15 cellular contexts compared by ENCODE assay signal in genomic region chr4:8215641-8216442, GRCh38. TPM values are rescaled to one million over a fixed set of nuclear protein-coding genes. Genes with fewer than 3 reads are reported as not detected.
DNase-seq lines count a peak whose midpoint lies in the region; ATAC-seq, FAIRE-seq and TF ChIP-seq lines count a peak whose summit lies in the region.
"Had no signal": no experiment of that assay in that cellular context is flagged by ENCODE, and none has a peak within 500 bp of the region (broad histone marks: within the 10 kb centered on the region; RNA-seq: fewer than 3 reads in every experiment).

No MANE protein-coding gene starts in this region.

- peaks cover 1% of the 10 kb centered on the region for H3K27me3 Mint-ChIP-seq in glutamatergic neuron (ENCODE audit: unreplicated experiment)
- H3K27me3 Mint-ChIP-seq: CD4-positive, alpha-beta T cell had no signal

- H3K4me1 ChIP-seq in HepG2 (ENCODE audit: insufficient read depth, low read length) (peaks cover 4% of the 10 kb centered on the region; the same call in 1 of the 2 replicates), right lobe of liver (peaks cover 0 to 15% (median 6%) of the 10 kb centered on the region in 4 donors), H1 (replicated peaks in 1 of 4; ENCODE audit: control insufficient read depth in 3 of 4, insufficient read depth in 4 of 4, low read length in 3 of 4) (peaks cover 0 to 8% (median 0%) of the 10 kb centered on the region in 4 experiments; a peak in 1 of 7 replicates), osteoblast (ENCODE audit: insufficient read depth, low read length) (peaks cover 12% of the 10 kb centered on the region)

- no peak for FAIRE-seq in HepG2 (lab: Jason Lieb, UNC)
- no peak for FAIRE-seq in H1 (lab: Jason Lieb, UNC)
- FAIRE-seq: GM12878 had no signal

- H4K91ac ChIP-seq in H1 (replicated peaks; ENCODE audit: insufficient read length, low read length) = no peak overlapping the region

- H2AFZ ChIP-seq in HepG2 (ENCODE audit: low read length) (no peak overlapping the region), H1 (ENCODE audit: low read length) (no peak overlapping the region), osteoblast (ENCODE audit: low read length) (no peak overlapping the region)

- no peak overlapping the region for H3K23ac ChIP-seq in H1 (ENCODE audit: insufficient read length)

- H4K20me1 ChIP-seq in HepG2 (ENCODE audit: insufficient read depth, low read length) = no peaks in the 10 kb centered on the region
- H4K20me1 ChIP-seq in H1 (replicated peaks in 1 of 2; ENCODE audit: control insufficient read depth in 1 of 2, insufficient read depth in 2 of 2, low read length in 2 of 2) = no peaks in the 10 kb centered on the region
- peaks cover 16% of the 10 kb centered on the region for H4K20me1 ChIP-seq in osteoblast (ENCODE audit: insufficient read depth, low read length)

- no peak for TF ChIP-seq EP300 in HepG2 (IDR thresholded peaks at IDR 0.05; ENCODE audit: low read depth in 2 of 2, low read length in 2 of 2)
- TF ChIP-seq EP300 in HepG2 (CRISPR knock-in tag; IDR thresholded peaks at IDR 0.05; ENCODE audit: borderline replicate concordance) = no peak
- TF ChIP-seq EP300 in H1 (IDR thresholded peaks at IDR 0.05; ENCODE audit: borderline replicate concordance in 1 of 2, low read depth in 2 of 2, low read length in 2 of 2) = no peak

- no peak overlapping the region for H4K8ac ChIP-seq in H1 (ENCODE audit: extremely low read depth, insufficient read depth, low read length)

- no peak overlapping the region for H3K27ac ChIP-seq in HepG2 (ENCODE audit: extremely low read length, insufficient read depth, low read length)
- no peak overlapping the region for H3K27ac ChIP-seq in right lobe of liver
- H3K27ac ChIP-seq in H1 (ENCODE audit: low read depth, low read length) = no peak overlapping the region
- H3K27ac ChIP-seq in osteoblast (ENCODE audit: low read depth, low read length) = no peak overlapping the region

- H2BK120ac ChIP-seq in H1 (replicated peaks; ENCODE audit: low read depth, low read length) = no peak overlapping the region

- no peaks in the 10 kb centered on the region for H3K79me1 ChIP-seq in H1 (ENCODE audit: low read depth, low read length)

- H4K5ac ChIP-seq in H1 (ENCODE audit: insufficient read length, low read depth, low read length) = no peak overlapping the region

- H2BK5ac ChIP-seq in H1 (ENCODE audit: low read depth, low read length) = no peak overlapping the region

- no peak overlapping the region for H3K4me3 ChIP-seq in HepG2 (replicated peaks in 1 of 3; ENCODE audit: insufficient read depth in 1 of 3, low read depth in 2 of 3, low read length in 3 of 3)
- H3K4me3 ChIP-seq in right lobe of liver = no peak overlapping the region
- no peak overlapping the region for H3K4me3 ChIP-seq in H1 (ENCODE audit: extremely low read depth in 1 of 4, insufficient read depth in 2 of 4, low read depth in 3 of 4, low read length in 4 of 4)
- H3K4me3 ChIP-seq in osteoblast (ENCODE audit: insufficient read depth, low read length) = no peak overlapping the region
- H3K4me3 ChIP-seq: GM12878, GM23338 had no signal

- intact Hi-C loops in HepG2 (cut with micrococcal nuclease; ENCODE audit: unreplicated experiment) = no loop called here
- intact Hi-C loops in right lobe of liver (cut with DNase I) = no loop called here

- H3K27me3 ChIP-seq in HepG2 (ENCODE audit: control insufficient read depth in 1 of 2, insufficient read depth in 2 of 2, low read length in 2 of 2) (no peaks in the 10 kb centered on the region), right lobe of liver (no peaks in the 10 kb centered on the region), H1 (replicated peaks in 1 of 4; ENCODE audit: control insufficient read depth in 3 of 4, extremely low read depth in 1 of 4, insufficient read depth in 3 of 4, low read length in 3 of 4) (no peaks in the 10 kb centered on the region), osteoblast (ENCODE audit: insufficient read depth, low read length) (no peaks in the 10 kb centered on the region)

- TF ChIP-seq POLR2A in HepG2 (IDR thresholded peaks at IDR 0.05; ENCODE audit: insufficient read depth in 1 of 2, low read depth in 2 of 2, low read length in 2 of 2) (0 out of 4 replicates have a peak, but pooled peaks of 1 of the 2 experiments have one; percentile 5), right lobe of liver (IDR thresholded peaks at IDR 0.05) (no peak), H1 (IDR thresholded peaks at IDR 0.05; ENCODE audit: control extremely low read depth in 1 of 2, low read depth in 2 of 2, low read length in 2 of 2) (no peak)

- H3K4me1 Mint-ChIP-seq in glutamatergic neuron (ENCODE audit: low read depth, unreplicated experiment) = peaks cover 9% of the 10 kb centered on the region

- H3K36me3 Mint-ChIP-seq in glutamatergic neuron (ENCODE audit: unreplicated experiment) = peaks cover 1% of the 10 kb centered on the region

- H2AK5ac ChIP-seq in H1 (ENCODE audit: low read depth, low read length) = no peak overlapping the region

- no peak for TF ChIP-seq CTCF in HepG2 (CRISPR knock-in tag; IDR thresholded peaks at IDR 0.05)
- TF ChIP-seq CTCF in right lobe of liver (IDR thresholded peaks at IDR 0.05) = no peak
- TF ChIP-seq CTCF in H1 (IDR thresholded peaks at IDR 0.05; ENCODE audit: control extremely low read depth in 1 of 3, insufficient read depth in 1 of 3, low read depth in 1 of 3, low read length in 3 of 3) = no peak
- no peak for TF ChIP-seq CTCF in osteoblast (IDR thresholded peaks at IDR 0.05; ENCODE audit: extremely low read depth, low read depth, low read length)
- TF ChIP-seq CTCF in glutamatergic neuron (IDR thresholded peaks at IDR 0.05; ENCODE audit: partially characterized antibody, unreplicated experiment) = no peak

- 99% methylated on average over 15 of the region's 23 CpGs for WGBS in HepG2 (ENCODE audit: low lambda C conversion rate)
- WGBS in right lobe of liver (ENCODE audit: insufficient coverage, low coverage, low lambda C conversion rate, missing lambda C conversion rate) = 92% methylated on average over 6 of the region's 23 CpGs
- 95% methylated on average over 18 of the region's 23 CpGs; no CpG with 5 or more reads in 1 of the 2 experiments for WGBS in H1 (ENCODE audit: extremely low coverage in 1 of 2, insufficient coverage in 1 of 2, insufficient read length in 1 of 2, insufficient replicate concordance in 2 of 2, low coverage in 1 of 2, low lambda C conversion rate in 2 of 2, missing lambda C conversion rate in 1 of 2), 2 experiments

- no peak for ATAC-seq in HepG2
- ATAC-seq in right lobe of liver = no peak
- ATAC-seq: GM12878, GM23338 had no signal

- H3K4ac ChIP-seq in H1 (replicated peaks; ENCODE audit: insufficient read length, low read depth, low read length) = no peak overlapping the region

- CTCF ChIA-PET in HepG2 (lab: Yijun Ruan, JAX; ENCODE audit: low intra/inter-chr PET ratio, low total read pairs) = no interaction called here
- CTCF ChIA-PET in H1 (lab: Charles Lee; ENCODE audit: partially characterized antibody) = interaction anchor here (0.6 to 4.2 kb wide), 9 partner anchors 9 to 698 kb away, joined by 3 to 23 read pairs (median 5); partner anchors contain the start of gene SH3TC1

- no peaks in the 10 kb centered on the region for H3K9me3 ChIP-seq in HepG2 (ENCODE audit: low read length)
- no peaks in the 10 kb centered on the region for H3K9me3 ChIP-seq in right lobe of liver
- H3K9me3 ChIP-seq in H1 (ENCODE audit: insufficient read depth in 2 of 2, low read depth in 1 of 2, low read length in 1 of 2) = no peaks in the 10 kb centered on the region
- H3K9me3 ChIP-seq in osteoblast (ENCODE audit: low read depth, low read length) = no peaks in the 10 kb centered on the region

- BruUV-seq in HepG2 (replicated peaks; lab: Mats Ljungman, UMichigan) = no TSS peak

- DNase-seq in HepG2 (ENCODE audit: low spot score) = no peak
- no peak for DNase-seq in right lobe of liver
- DNase-seq in H1 (ENCODE audit: low read depth in 1 of 2, low spot score in 2 of 2) = no peak
- DNase-seq in osteoblast (ENCODE audit: insufficient read length, low spot score, missing footprints) = no peak
- no peak for DNase-seq in NCI-H524 treated with DMSO at 0.1 percent for 48 hours (lab: John Stamatoyannopoulos, UW)
- DNase-seq in anterior cingulate cortex (lab: John Stamatoyannopoulos, UW) = no peak
- DNase-seq in glutamatergic neuron = no peak
- DNase-seq: 8988T; AML-193; CD4-positive, alpha-beta T cell; H9 had no signal

- H3K14ac ChIP-seq in H1 (ENCODE audit: insufficient read length) = no peak overlapping the region

- TF ChIP-seq RAD21 in HepG2 (CRISPR knock-in tag; IDR thresholded peaks at IDR 0.05) (no peak), H1 (IDR thresholded peaks at IDR 0.05 in 1 of 2, conservative IDR thresholded peaks at IDR 0.05 in 1 of 2; ENCODE audit: low read depth in 2 of 2, low read length in 2 of 2) (no peak)

- no peak overlapping the region for H3K18ac ChIP-seq in H1 (ENCODE audit: extremely low read depth, low read length)

- no peak overlapping the region for H3K9ac ChIP-seq in HepG2 (ENCODE audit: insufficient read depth, low read depth, low read length)
- no peak overlapping the region for H3K9ac ChIP-seq in H1 (replicated peaks in 1 of 4; ENCODE audit: extremely low read depth in 1 of 4, low read depth in 3 of 4, low read length in 3 of 4)

- peaks cover 37 to 64% of the 10 kb centered on the region in 2 experiments for H3K36me3 ChIP-seq in HepG2 (replicated peaks in 1 of 2; ENCODE audit: control insufficient read depth in 1 of 2, insufficient read depth in 2 of 2, low read length in 2 of 2)
- H3K36me3 ChIP-seq in right lobe of liver = peaks cover 0 to 19% (median 1%) of the 10 kb centered on the region in 4 donors
- H3K36me3 ChIP-seq in H1 (ENCODE audit: control insufficient read depth in 2 of 4, insufficient read depth in 4 of 4, low read length in 3 of 4) = no peaks in the 10 kb centered on the region
- peaks cover 17% of the 10 kb centered on the region for H3K36me3 ChIP-seq in osteoblast (ENCODE audit: insufficient read depth, low read length)

- H3K27ac Mint-ChIP-seq in glutamatergic neuron (ENCODE audit: unreplicated experiment) = no peak overlapping the region
- H3K27ac Mint-ChIP-seq: CD4-positive, alpha-beta T cell; GM23338 had no signal

- H2BK15ac ChIP-seq in H1 (ENCODE audit: low read length) = 0 out of 2 replicates have a peak overlapping the region, but pooled peaks have one; percentile 61

- POLR2A ChIA-PET in HepG2 (lab: Yijun Ruan, JAX) = no interaction called here
- POLR2A ChIA-PET in H1 (lab: Charles Lee; ENCODE audit: partially characterized antibody) = no interaction called here

- H3K79me2 ChIP-seq in HepG2 (ENCODE audit: insufficient read depth, low read length) = no peaks in the 10 kb centered on the region
- H3K79me2 ChIP-seq in H1 (ENCODE audit: control insufficient read depth in 1 of 2, insufficient read depth in 2 of 2, low read length in 2 of 2) = no peaks in the 10 kb centered on the region
- H3K79me2 ChIP-seq in osteoblast (ENCODE audit: insufficient read depth, low read length) = no peaks in the 10 kb centered on the region

- H2BK20ac ChIP-seq in H1 (ENCODE audit: low read length) = no peak overlapping the region

- no peaks in the 10 kb centered on the region for H3K9me3 Mint-ChIP-seq in glutamatergic neuron (ENCODE audit: unreplicated experiment)
- H3K9me3 Mint-ChIP-seq: CD4-positive, alpha-beta T cell; GM23338; H9 had no signal

- no peaks in the 10 kb centered on the region; the same call in 1 of the 2 replicates for H3K23me2 ChIP-seq in H1 (ENCODE audit: low read depth, low read length)

- H3K4me2 ChIP-seq in HepG2 (ENCODE audit: low read depth, low read length) (no peak overlapping the region), H1 (ENCODE audit: insufficient read depth in 1 of 2, low read depth in 2 of 2, low read length in 2 of 2) (no peak overlapping the region), osteoblast (ENCODE audit: insufficient read depth, low read length) (peak overlapping the region; percentile 7)
- H3K4me2 ChIP-seq: GM23338 had no signal

- H3K4me3 Mint-ChIP-seq in glutamatergic neuron (ENCODE audit: unreplicated experiment) = no peak overlapping the region
- H3K4me3 Mint-ChIP-seq: CD4-positive, alpha-beta T cell; GM23338; H9 had no signal

- no peak overlapping the region for H3K56ac ChIP-seq in H1 (replicated peaks; ENCODE audit: insufficient read length, low read depth, low read length)

- in situ Hi-C loops in HepG2 (cut with HindIII; ENCODE audit: extremely low pct_ligation_motif_present, low pct_unique_long_range_greater_than_20kb) = no loop called here

- H2BK12ac ChIP-seq in H1 (ENCODE audit: low read depth, low read length) = peak overlapping the region; percentile 2; the same call in 1 of the 2 replicates

RNA-seq across cellular contexts. Expression of gene SH3TC1, which starts 16.8 kb away (rescaled TPM):
- total RNA-seq in HepG2 (2016; rRNA removed; fragmentation: Illumina TruSeq; extraction: Trizol) = 10.1 and 14.9 TPM in 2 replicates
- total RNA-seq in HepG2 (2016; cell fraction: cytosol; rRNA removed; fragmentation: Illumina TruSeq; extraction: Trizol; ENCODE audit: low read depth) = 1.8 and 3.0 TPM in 2 replicates
- total RNA-seq in HepG2 (2016; cell fraction: insoluble cytoplasmic fraction; rRNA removed; fragmentation: Illumina TruSeq; extraction: Trizol) = 7.9 and 17.3 TPM in 2 replicates
- 5.6 and 6.2 TPM in 2 replicates for total RNA-seq in HepG2 (2016; cell fraction: membrane; rRNA removed; fragmentation: Illumina TruSeq; extraction: Trizol)
- 22.7 and 23.6 TPM in 2 replicates for total RNA-seq in HepG2 (2016; cell fraction: nucleus; rRNA removed; fragmentation: Illumina TruSeq; extraction: Trizol)
- 21.8 and 27.0 TPM in 2 replicates for polyA plus RNA-seq in HepG2 (2011; rRNA removed)
- polyA plus RNA-seq in HepG2 (2011; cell fraction: cytosol; rRNA removed) = 12.1 and 19.8 TPM in 2 replicates
- polyA plus RNA-seq in HepG2 (2011; cell fraction: nucleus; rRNA removed) = 113 and 146 TPM in 2 replicates
- polyA plus RNA-seq in HepG2 (2012) = 12.2 and 22.6 TPM in 2 replicates
- polyA plus RNA-seq in HepG2 (2016; cell fraction: cytosol; fragmentation: Illumina TruSeq; extraction: Trizol; ENCODE audit: low read depth) = 1.3 and 1.5 TPM in 2 replicates
- 6.1 and 6.6 TPM in 2 replicates for polyA plus RNA-seq in HepG2 (2016; cell fraction: insoluble cytoplasmic fraction; fragmentation: Illumina TruSeq; extraction: Trizol; ENCODE audit: low read depth)
- polyA plus RNA-seq in HepG2 (2016; cell fraction: membrane; fragmentation: Illumina TruSeq; extraction: Trizol; ENCODE audit: low read depth) = 2.1 and 2.8 TPM in 2 replicates
- 26.5 and 29.7 TPM in 2 replicates for polyA plus RNA-seq in HepG2 (2016; cell fraction: nucleus; fragmentation: Illumina TruSeq; extraction: Trizol; ENCODE audit: insufficient read depth, low read depth)
- polyA minus RNA-seq in HepG2 (2011; rRNA and poly(A)+ RNA removed; ENCODE audit: low replicate concordance) = 12.4 and 67.5 TPM in 2 replicates
- polyA minus RNA-seq in HepG2 (2011; cell fraction: cytosol; rRNA and poly(A)+ RNA removed) = 18.2 and 19.5 TPM in 2 replicates
- polyA minus RNA-seq in HepG2 (2011; cell fraction: nucleus; rRNA and poly(A)+ RNA removed) = 76.5 and 77.0 TPM in 2 replicates
- 10 to 100 TPM; 13.2 to 48.0 (median 24.9) TPM for total RNA-seq in right lobe of liver
- total RNA-seq in H1 (2021; fragmentation: NEBNext Ultra II Directional; extraction: Animal tissue kit (Norgen Biotek cat#: 25700)) = 0.29 TPM in 1 of 2 replicates, not detected in the other
- 0.13 and 0.15 TPM in 2 replicates for polyA plus RNA-seq in H1 (2011; rRNA removed)
- polyA plus RNA-seq in H1 (2011; cell fraction: cytosol; rRNA removed) = 0.14 TPM
- 0.29 TPM for polyA plus RNA-seq in H1 (2011; cell fraction: nucleus; rRNA removed)
- polyA plus RNA-seq in H1 (2012, experiment 1 of 2) = 0.08 to 0.36 TPM (median 0.14 TPM) in 4 replicates
- polyA plus RNA-seq in H1 (2012, experiment 2 of 2) = 0.22 TPM
- 0.16 TPM for polyA plus RNA-seq in H1 (2013, experiment 1 of 2)
- polyA plus RNA-seq in H1 (2013, experiment 2 of 2) = 0.07 TPM
- polyA minus RNA-seq in H1 (2011; rRNA and poly(A)+ RNA removed) = 0.13 and 0.71 TPM in 2 replicates
- polyA minus RNA-seq in H1 (2011; cell fraction: cytosol; rRNA and poly(A)+ RNA removed) = not detected
- 0.30 TPM for polyA minus RNA-seq in H1 (2011; cell fraction: nucleus; rRNA and poly(A)+ RNA removed)
- total RNA-seq in osteoblast = 3.5 and 3.6 TPM in 2 replicates
- not detected for total RNA-seq in glutamatergic neuron (ENCODE audit: unreplicated experiment)
- total RNA-seq: G401 had no signal
- polyA plus RNA-seq: GM23338 had no signal

RNA-seq across cellular contexts. Expression of gene HTRA3, which starts 53.7 kb away (rescaled TPM):
- total RNA-seq in HepG2 (2016; rRNA removed; fragmentation: Illumina TruSeq; extraction: Trizol) (not detected in 2 replicates), right lobe of liver (1 to 10 TPM in 3 of 6 experiments, under 1 TPM in 3; 0.32 to 1.6 (median 1.0) TPM), osteoblast (4.0 and 11.5 TPM in 2 replicates), glutamatergic neuron (ENCODE audit: unreplicated experiment) (0.64 TPM)
- not detected in 2 replicates for total RNA-seq in HepG2 (2016; cell fraction: cytosol; rRNA removed; fragmentation: Illumina TruSeq; extraction: Trizol; ENCODE audit: low read depth)
- total RNA-seq in HepG2 (2016; cell fraction: insoluble cytoplasmic fraction; rRNA removed; fragmentation: Illumina TruSeq; extraction: Trizol) = 0.04 TPM in 1 of 2 replicates, not detected in the other
- total RNA-seq in HepG2 (2016; cell fraction: membrane; rRNA removed; fragmentation: Illumina TruSeq; extraction: Trizol) = not detected in 2 replicates
- not detected in 2 replicates for total RNA-seq in HepG2 (2016; cell fraction: nucleus; rRNA removed; fragmentation: Illumina TruSeq; extraction: Trizol)
- polyA plus RNA-seq in HepG2 (2011; rRNA removed) (0.16 and 0.17 TPM in 2 replicates), H1 (2011; rRNA removed) (4.5 and 5.8 TPM in 2 replicates)
- polyA plus RNA-seq in HepG2 (2011; cell fraction: cytosol; rRNA removed) = 0.12 and 0.31 TPM in 2 replicates
- 0.12 and 0.19 TPM in 2 replicates for polyA plus RNA-seq in HepG2 (2011; cell fraction: nucleus; rRNA removed)
- polyA plus RNA-seq in HepG2 (2012) = not detected in 2 replicates
- polyA plus RNA-seq in HepG2 (2016; cell fraction: cytosol; fragmentation: Illumina TruSeq; extraction: Trizol; ENCODE audit: low read depth) = 0.07 TPM in 1 of 2 replicates, not detected in the other
- not detected in 2 replicates for polyA plus RNA-seq in HepG2 (2016; cell fraction: insoluble cytoplasmic fraction; fragmentation: Illumina TruSeq; extraction: Trizol; ENCODE audit: low read depth)
- polyA plus RNA-seq in HepG2 (2016; cell fraction: membrane; fragmentation: Illumina TruSeq; extraction: Trizol; ENCODE audit: low read depth) = not detected in 2 replicates
- not detected in 2 replicates for polyA plus RNA-seq in HepG2 (2016; cell fraction: nucleus; fragmentation: Illumina TruSeq; extraction: Trizol; ENCODE audit: insufficient read depth, low read depth)
- 0.18 and 0.47 TPM in 2 replicates for polyA minus RNA-seq in HepG2 (2011; rRNA and poly(A)+ RNA removed; ENCODE audit: low replicate concordance)
- not detected in 2 replicates for polyA minus RNA-seq in HepG2 (2011; cell fraction: cytosol; rRNA and poly(A)+ RNA removed)
- polyA minus RNA-seq in HepG2 (2011; cell fraction: nucleus; rRNA and poly(A)+ RNA removed) = not detected in 2 replicates
- total RNA-seq in H1 (2021; fragmentation: NEBNext Ultra II Directional; extraction: Animal tissue kit (Norgen Biotek cat#: 25700)) = 2.9 and 3.2 TPM in 2 replicates
- 3.3 TPM for polyA plus RNA-seq in H1 (2011; cell fraction: cytosol; rRNA removed)
- polyA plus RNA-seq in H1 (2011; cell fraction: nucleus; rRNA removed) = 3.1 TPM
- polyA plus RNA-seq in H1 (2012, experiment 1 of 2) = 2.8 to 5.6 TPM (median 4.0 TPM) in 4 replicates
- polyA plus RNA-seq in H1 (2012, experiment 2 of 2) = 3.3 TPM
- polyA plus RNA-seq in H1 (2013, experiment 1 of 2) = 3.4 TPM
- 3.3 TPM for polyA plus RNA-seq in H1 (2013, experiment 2 of 2)
- 1.1 and 1.2 TPM in 2 replicates for polyA minus RNA-seq in H1 (2011; rRNA and poly(A)+ RNA removed)
- 1.2 TPM for polyA minus RNA-seq in H1 (2011; cell fraction: cytosol; rRNA and poly(A)+ RNA removed)
- polyA minus RNA-seq in H1 (2011; cell fraction: nucleus; rRNA and poly(A)+ RNA removed) = 1.3 TPM
- total RNA-seq: CD4-positive, alpha-beta T cell; HT-29 had no signal

RNA-seq across cellular contexts. Expression of gene ABLIM2, which starts 57.2 kb away (rescaled TPM):
- total RNA-seq in HepG2 (2016; rRNA removed; fragmentation: Illumina TruSeq; extraction: Trizol) (0.18 and 0.20 TPM in 2 replicates), right lobe of liver (1 to 10 TPM in 5 of 6 experiments, under 1 TPM in 1; 0.93 to 3.5 (median 2.3) TPM), osteoblast (0.29 and 0.36 TPM in 2 replicates), glutamatergic neuron (ENCODE audit: unreplicated experiment) (7.5 TPM)
- total RNA-seq in HepG2 (2016; cell fraction: cytosol; rRNA removed; fragmentation: Illumina TruSeq; extraction: Trizol; ENCODE audit: low read depth) = not detected in 2 replicates
- not detected in 2 replicates for total RNA-seq in HepG2 (2016; cell fraction: insoluble cytoplasmic fraction; rRNA removed; fragmentation: Illumina TruSeq; extraction: Trizol)
- total RNA-seq in HepG2 (2016; cell fraction: membrane; rRNA removed; fragmentation: Illumina TruSeq; extraction: Trizol) = not detected in 2 replicates
- total RNA-seq in HepG2 (2016; cell fraction: nucleus; rRNA removed; fragmentation: Illumina TruSeq; extraction: Trizol) = not detected in 2 replicates
- polyA plus RNA-seq in HepG2 (2011; rRNA removed) (0.37 and 0.42 TPM in 2 replicates), H1 (2011; rRNA removed) (3.0 TPM in 2 replicates)
- 0.35 and 0.46 TPM in 2 replicates for polyA plus RNA-seq in HepG2 (2011; cell fraction: cytosol; rRNA removed)
- 0.33 and 0.34 TPM in 2 replicates for polyA plus RNA-seq in HepG2 (2011; cell fraction: nucleus; rRNA removed)
- 0.15 and 0.24 TPM in 2 replicates for polyA plus RNA-seq in HepG2 (2012)
- not detected in 2 replicates for polyA plus RNA-seq in HepG2 (2016; cell fraction: cytosol; fragmentation: Illumina TruSeq; extraction: Trizol; ENCODE audit: low read depth)
- not detected in 2 replicates for polyA plus RNA-seq in HepG2 (2016; cell fraction: insoluble cytoplasmic fraction; fragmentation: Illumina TruSeq; extraction: Trizol; ENCODE audit: low read depth)
- 0.11 TPM in 1 of 2 replicates, not detected in the other for polyA plus RNA-seq in HepG2 (2016; cell fraction: membrane; fragmentation: Illumina TruSeq; extraction: Trizol; ENCODE audit: low read depth)
- not detected in 2 replicates for polyA plus RNA-seq in HepG2 (2016; cell fraction: nucleus; fragmentation: Illumina TruSeq; extraction: Trizol; ENCODE audit: insufficient read depth, low read depth)
- polyA minus RNA-seq in HepG2 (2011; rRNA and poly(A)+ RNA removed; ENCODE audit: low replicate concordance) = 2.2 and 7.6 TPM in 2 replicates
- 0.49 TPM in 1 of 2 replicates, not detected in the other for polyA minus RNA-seq in HepG2 (2011; cell fraction: cytosol; rRNA and poly(A)+ RNA removed)
- polyA minus RNA-seq in HepG2 (2011; cell fraction: nucleus; rRNA and poly(A)+ RNA removed) = 0.12 and 0.52 TPM in 2 replicates
- total RNA-seq in H1 (2021; fragmentation: NEBNext Ultra II Directional; extraction: Animal tissue kit (Norgen Biotek cat#: 25700)) = 2.8 and 3.0 TPM in 2 replicates
- 3.6 TPM for polyA plus RNA-seq in H1 (2011; cell fraction: cytosol; rRNA removed)
- 5.9 TPM for polyA plus RNA-seq in H1 (2011; cell fraction: nucleus; rRNA removed)
- polyA plus RNA-seq in H1 (2012, experiment 1 of 2) = 2.9 to 4.0 TPM (median 3.3 TPM) in 4 replicates
- polyA plus RNA-seq in H1 (2012, experiment 2 of 2) = 2.2 TPM
- polyA plus RNA-seq in H1 (2013, experiment 1 of 2) = 0.95 TPM
- 1.2 TPM for polyA plus RNA-seq in H1 (2013, experiment 2 of 2)
- 2.7 and 4.9 TPM in 2 replicates for polyA minus RNA-seq in H1 (2011; rRNA and poly(A)+ RNA removed)
- polyA minus RNA-seq in H1 (2011; cell fraction: cytosol; rRNA and poly(A)+ RNA removed) = 1.2 TPM
- polyA minus RNA-seq in H1 (2011; cell fraction: nucleus; rRNA and poly(A)+ RNA removed) = 9.1 TPM
